ENCODE assay signal across 38 cellular contexts in the genomic region with DNA sequence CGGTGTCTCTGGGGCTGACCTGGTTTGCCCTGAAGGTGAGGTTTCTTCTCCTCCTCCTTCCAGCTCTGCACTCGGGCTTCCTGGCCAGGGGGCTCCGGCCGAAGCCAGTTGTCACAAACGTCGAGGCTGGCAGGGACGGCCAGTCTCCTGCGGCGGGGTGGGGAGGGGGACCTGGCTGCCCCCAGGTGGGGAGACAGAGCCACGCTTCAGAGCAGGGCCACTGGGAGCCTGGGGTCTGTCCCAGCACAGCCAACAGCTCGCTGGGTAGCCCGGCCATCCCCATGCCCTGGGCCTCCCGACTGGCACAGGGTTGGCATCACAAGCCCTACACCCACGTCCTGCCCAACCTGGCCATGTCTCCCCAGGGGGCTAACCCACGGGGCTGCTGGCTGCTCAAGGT.
"Had no signal": no experiment of that assay in that cellular context is flagged by ENCODE, and none has a peak within 500 bp of the region (broad histone marks: within the 10 kb centered on the region; RNA-seq: fewer than 3 reads in every experiment).

No MANE protein-coding gene starts in this region.

- H3K27me3 ChIP-seq: adrenal gland, ascending aorta, body of pancreas, brain microvascular endothelial cell, breast epithelium, cardiac muscle cell had no signal

- H3K27ac ChIP-seq: adrenal gland, ascending aorta, body of pancreas, brain microvascular endothelial cell, breast epithelium, cardiac muscle cell had no signal

- H3K9me3 Mint-ChIP-seq: activated naive CD4-positive, alpha-beta T cell treated with anti-CD3 and anti-CD28 coated beads, Interleukin-2, amount 50 U/mL, for 24 hours; activated naive CD4-positive, alpha-beta T cell treated with anti-CD3 and anti-CD28 coated beads, Interleukin-2, amount 50 U/mL, for 72 hours; activated naive CD8-positive, alpha-beta T cell treated with anti-CD3 and anti-CD28 coated beads for 36 hours; activated naive CD8-positive, alpha-beta T cell treated with anti-CD3 and anti-CD28 coated beads, Interleukin-2, amount 10 ng/mL, durations not matched to agents 7 days and 5 days; activated naive CD8-positive, alpha-beta T cell treated with anti-CD3 and anti-CD28 coated beads, Interleukin-2, amount 50 U/mL, for 24 hours; activated T-cell treated with anti-CD3 and anti-CD28 coated beads, Interleukin-2, amount 50 U/mL, for 24 hours; activated T-cell treated with anti-CD3 and anti-CD28 coated beads, Interleukin-2, amount 50 U/mL, for 4 hours; activated T-cell treated with anti-CD3 and anti-CD28 coated beads, Interleukin-2, amount 50 U/mL, for 72 hours; activated T-helper 1 cell treated with anti-CD3 and anti-CD28 coated beads, Interleukin-12 subunit alpha, Interleukin-12 subunit beta, Interleukin-2, Interleukin-4 antibody, amounts not matched to agents 30 ng/mL and 10 ng/mL and 1 ng/mL, durations not matched to agents 14 hours and 24 hours and 36 hours; activated T-helper 17 cell treated with anti-CD3 and anti-CD28 coated beads, Interleukin-2, amount 50 U/mL, for 72 hours; activated T-helper 2 cell treated with anti-CD3 and anti-CD28 coated beads, Interferon-gamma antibody, Interleukin-2, Interleukin-4, amounts not matched to agents 10 μg/mL and 5 μg/mL and 100 μg/mL, durations not matched to agents 14 hours and 24 hours and 36 hours; brain; central memory CD8-positive, alpha-beta T cell had no signal

- DNase-seq: activated effector memory CD4-positive, alpha-beta T cell treated with anti-CD3 and anti-CD28 coated beads, Interleukin-2, amount 50 U/mL, for 16 hours; activated effector memory CD4-positive, alpha-beta T cell treated with Interleukin-2 at 50 U/mL for 16 hours; activated gamma-delta T cell; activated gamma-delta T cell treated with Interleukin-2 at 50 U/mL for 16 hours; activated naive CD4-positive, alpha-beta T cell; activated naive CD4-positive, alpha-beta T cell treated with anti-CD3 and anti-CD28 coated beads for 36 hours; activated naive CD4-positive, alpha-beta T cell treated with anti-CD3 and anti-CD28 coated beads, Interleukin-2, amount 10 ng/mL, durations not matched to agents 7 days and 5 days; activated naive CD4-positive, alpha-beta T cell treated with anti-CD3 and anti-CD28 coated beads, Interleukin-2, amount 50 U/mL, for 16 hours; activated naive CD4-positive, alpha-beta T cell treated with Interleukin-2 at 50 U/mL for 16 hours; activated naive CD8-positive, alpha-beta T cell treated with anti-CD3 and anti-CD28 coated beads for 36 hours; activated naive CD8-positive, alpha-beta T cell treated with anti-CD3 and anti-CD28 coated beads, Interleukin-2, amount 10 ng/mL, durations not matched to agents 7 days and 5 days; activated naive CD8-positive, alpha-beta T cell treated with anti-CD3 and anti-CD28 coated beads, Interleukin-2, amount 50 U/mL, for 24 hours; activated T-cell treated with anti-CD3 and anti-CD28 coated beads, Interleukin-2, amount 50 U/mL, for 24 hours; activated T-cell treated with anti-CD3 and anti-CD28 coated beads, Interleukin-2, amount 50 U/mL, for 4 hours; activated T-cell treated with anti-CD3 and anti-CD28 coated beads, Interleukin-2, amount 50 U/mL, for 48 hours; activated T-cell treated with anti-CD3 and anti-CD28 coated beads, Interleukin-2, amount 50 U/mL, for 72 hours; adrenal gland; amniotic stem cell; amygdala; anterior cingulate cortex; aorta; body of pancreas; brain microvascular endothelial cell; caudate nucleus; central memory CD4-positive, alpha-beta T cell; cerebellar nuclear complex had no signal

- H3K36me3 ChIP-seq: breast epithelium, cardiac muscle cell had no signal

- H3K4me1 ChIP-seq: ascending aorta, body of pancreas, breast epithelium had no signal

- H3K27ac Mint-ChIP-seq: activated naive CD4-positive, alpha-beta T cell treated with anti-CD3 and anti-CD28 coated beads for 36 hours; activated naive CD4-positive, alpha-beta T cell treated with anti-CD3 and anti-CD28 coated beads, Interleukin-2, amount 50 U/mL, for 24 hours; activated naive CD4-positive, alpha-beta T cell treated with anti-CD3 and anti-CD28 coated beads, Interleukin-2, amount 50 U/mL, for 72 hours; activated naive CD8-positive, alpha-beta T cell; activated naive CD8-positive, alpha-beta T cell treated with anti-CD3 and anti-CD28 coated beads for 36 hours; activated naive CD8-positive, alpha-beta T cell treated with anti-CD3 and anti-CD28 coated beads, Interleukin-2, amount 10 ng/mL, durations not matched to agents 7 days and 5 days; activated naive CD8-positive, alpha-beta T cell treated with anti-CD3 and anti-CD28 coated beads, Interleukin-2, amount 50 U/mL, for 24 hours; activated T-cell treated with anti-CD3 and anti-CD28 coated beads, Interleukin-2, amount 50 U/mL, for 24 hours; activated T-cell treated with anti-CD3 and anti-CD28 coated beads, Interleukin-2, amount 50 U/mL, for 72 hours; activated T-helper 1 cell treated with anti-CD3 and anti-CD28 coated beads, Interleukin-12 subunit alpha, Interleukin-12 subunit beta, Interleukin-2, Interleukin-4 antibody, amounts not matched to agents 30 ng/mL and 10 ng/mL and 1 ng/mL, durations not matched to agents 14 hours and 24 hours and 36 hours; activated T-helper 17 cell treated with anti-CD3 and anti-CD28 coated beads, Interleukin-2, amount 50 U/mL, for 72 hours; activated T-helper 2 cell treated with anti-CD3 and anti-CD28 coated beads, Interferon-gamma antibody, Interleukin-2, Interleukin-4, amounts not matched to agents 10 μg/mL and 5 μg/mL and 100 μg/mL, durations not matched to agents 14 hours and 24 hours and 36 hours; brain had no signal

- FAIRE-seq: astrocyte had no signal

- ATAC-seq: activated naive CD4-positive, alpha-beta T cell treated with anti-CD3 and anti-CD28 coated beads, Interleukin-2, amount 50 U/mL, for 72 hours; activated naive CD8-positive, alpha-beta T cell treated with anti-CD3 and anti-CD28 coated beads, Interleukin-2, amount 50 U/mL, for 24 hours; activated T-cell treated with anti-CD3 and anti-CD28 coated beads, Interleukin-2, amount 50 U/mL, for 4 hours; activated T-cell treated with anti-CD3 and anti-CD28 coated beads, Interleukin-2, amount 50 U/mL, for 72 hours; activated T-helper 17 cell treated with anti-CD3 and anti-CD28 coated beads, Interleukin-2, amount 50 U/mL, for 72 hours; body of pancreas had no signal

- H3K36me3 Mint-ChIP-seq: activated naive CD4-positive, alpha-beta T cell treated with anti-CD3 and anti-CD28 coated beads, Interleukin-2, amount 10 ng/mL, durations not matched to agents 7 days and 5 days; activated naive CD4-positive, alpha-beta T cell treated with anti-CD3 and anti-CD28 coated beads, Interleukin-2, amount 50 U/mL, for 24 hours; activated naive CD4-positive, alpha-beta T cell treated with anti-CD3 and anti-CD28 coated beads, Interleukin-2, amount 50 U/mL, for 72 hours; activated naive CD8-positive, alpha-beta T cell; activated naive CD8-positive, alpha-beta T cell treated with anti-CD3 and anti-CD28 coated beads for 36 hours; activated naive CD8-positive, alpha-beta T cell treated with anti-CD3 and anti-CD28 coated beads, Interleukin-2, amount 10 ng/mL, durations not matched to agents 7 days and 5 days had no signal

- H3K9me3 ChIP-seq: adrenal gland, ascending aorta, body of pancreas, breast epithelium had no signal

- H3K4me3 ChIP-seq: adrenal gland, ascending aorta, body of pancreas, breast epithelium, cardiac muscle cell had no signal

- H3K27me3 Mint-ChIP-seq: activated naive CD4-positive, alpha-beta T cell treated with anti-CD3 and anti-CD28 coated beads, Interleukin-2, amount 10 ng/mL, durations not matched to agents 7 days and 5 days; activated naive CD4-positive, alpha-beta T cell treated with anti-CD3 and anti-CD28 coated beads, Interleukin-2, amount 50 U/mL, for 24 hours; activated naive CD8-positive, alpha-beta T cell; activated naive CD8-positive, alpha-beta T cell treated with anti-CD3 and anti-CD28 coated beads for 36 hours; activated naive CD8-positive, alpha-beta T cell treated with anti-CD3 and anti-CD28 coated beads, Interleukin-2, amount 10 ng/mL, durations not matched to agents 7 days and 5 days; activated naive CD8-positive, alpha-beta T cell treated with anti-CD3 and anti-CD28 coated beads, Interleukin-2, amount 50 U/mL, for 24 hours; activated T-cell treated with anti-CD3 and anti-CD28 coated beads, Interleukin-2, amount 50 U/mL, for 24 hours; activated T-helper 17 cell treated with anti-CD3 and anti-CD28 coated beads, Interleukin-2, amount 50 U/mL, for 72 hours; brain; central memory CD8-positive, alpha-beta T cell had no signal

- H3K4me1 Mint-ChIP-seq: activated naive CD4-positive, alpha-beta T cell treated with anti-CD3 and anti-CD28 coated beads, Interleukin-2, amount 10 ng/mL, durations not matched to agents 7 days and 5 days; activated naive CD4-positive, alpha-beta T cell treated with anti-CD3 and anti-CD28 coated beads, Interleukin-2, amount 50 U/mL, for 24 hours; activated naive CD8-positive, alpha-beta T cell treated with anti-CD3 and anti-CD28 coated beads for 36 hours; activated naive CD8-positive, alpha-beta T cell treated with anti-CD3 and anti-CD28 coated beads, Interleukin-2, amount 10 ng/mL, durations not matched to agents 7 days and 5 days; activated naive CD8-positive, alpha-beta T cell treated with anti-CD3 and anti-CD28 coated beads, Interleukin-2, amount 50 U/mL, for 24 hours; activated T-helper 17 cell treated with anti-CD3 and anti-CD28 coated beads, Interleukin-2, amount 50 U/mL, for 72 hours; brain; central memory CD8-positive, alpha-beta T cell had no signal

- H3K4me3 Mint-ChIP-seq: activated naive CD4-positive, alpha-beta T cell treated with anti-CD3 and anti-CD28 coated beads for 36 hours; activated naive CD4-positive, alpha-beta T cell treated with anti-CD3 and anti-CD28 coated beads, Interleukin-2, amount 10 ng/mL, durations not matched to agents 7 days and 5 days; activated naive CD4-positive, alpha-beta T cell treated with anti-CD3 and anti-CD28 coated beads, Interleukin-2, amount 50 U/mL, for 24 hours; activated naive CD8-positive, alpha-beta T cell; activated naive CD8-positive, alpha-beta T cell treated with anti-CD3 and anti-CD28 coated beads for 36 hours; activated naive CD8-positive, alpha-beta T cell treated with anti-CD3 and anti-CD28 coated beads, Interleukin-2, amount 10 ng/mL, durations not matched to agents 7 days and 5 days; activated naive CD8-positive, alpha-beta T cell treated with anti-CD3 and anti-CD28 coated beads, Interleukin-2, amount 50 U/mL, for 24 hours; activated T-cell treated with anti-CD3 and anti-CD28 coated beads, Interleukin-2, amount 50 U/mL, for 24 hours; activated T-cell treated with anti-CD3 and anti-CD28 coated beads, Interleukin-2, amount 50 U/mL, for 4 hours; activated T-cell treated with anti-CD3 and anti-CD28 coated beads, Interleukin-2, amount 50 U/mL, for 72 hours; activated T-helper 1 cell treated with anti-CD3 and anti-CD28 coated beads, Interleukin-12 subunit alpha, Interleukin-12 subunit beta, Interleukin-2, Interleukin-4 antibody, amounts not matched to agents 30 ng/mL and 10 ng/mL and 1 ng/mL, durations not matched to agents 14 hours and 24 hours and 36 hours; activated T-helper 17 cell treated with anti-CD3 and anti-CD28 coated beads, Interleukin-2, amount 50 U/mL, for 72 hours; brain; central memory CD8-positive, alpha-beta T cell had no signal
